ENCODE assay signal across 15 cellular contexts in the genomic region with DNA sequence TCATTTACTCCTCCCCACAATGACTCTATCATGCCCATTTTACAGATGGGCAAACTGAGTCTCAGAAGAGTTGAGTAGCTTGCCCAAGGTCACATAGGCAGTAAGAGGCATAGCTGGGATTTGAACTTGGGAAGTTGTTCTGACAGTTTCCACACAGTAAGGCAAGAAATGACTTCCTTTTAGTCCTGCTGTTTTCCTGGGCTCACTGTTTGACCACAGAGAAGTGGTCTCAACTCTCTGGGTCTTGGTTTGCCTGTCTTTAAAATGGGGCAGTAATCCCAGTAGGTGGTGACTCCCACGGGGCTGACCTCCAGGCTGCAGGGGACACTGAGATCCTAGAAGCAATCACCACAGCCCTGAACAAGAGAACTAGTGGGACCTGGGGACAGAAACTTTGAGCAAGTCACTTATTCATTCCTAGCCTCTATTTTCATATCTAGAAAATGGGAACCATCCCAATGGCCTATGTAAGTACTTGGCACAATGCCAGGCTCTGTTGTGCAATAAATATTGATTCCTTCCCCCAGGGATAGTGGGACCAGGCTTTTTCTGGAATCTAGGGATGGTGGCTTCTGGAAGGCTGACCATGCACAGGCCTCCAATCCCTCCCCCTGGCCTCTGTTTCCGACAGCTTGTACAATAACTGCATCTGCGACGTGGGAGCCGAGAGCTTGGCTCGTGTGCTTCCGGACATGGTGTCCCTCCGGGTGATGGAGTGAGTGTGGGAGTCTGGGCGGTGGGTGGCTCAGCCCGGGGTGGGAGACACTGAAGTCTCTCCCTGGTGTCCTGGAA. TPM values are rescaled to one million over a fixed set of nuclear protein-coding genes. Genes with fewer than 3 reads are reported as not detected.
DNase-seq lines count a peak whose midpoint lies in the region; ATAC-seq and TF ChIP-seq lines count a peak whose summit lies in the region.
"Had no signal": no experiment of that assay in that cellular context is flagged by ENCODE, and none has a peak within 500 bp of the region (broad histone marks: within the 10 kb centered on the region; RNA-seq: fewer than 3 reads in every experiment).

No MANE protein-coding gene starts in this region.

- CTCF ChIA-PET in Caco-2 (lab: Charles Lee) = no interaction called here

- H2BK5ac ChIP-seq in neuronal stem cell (ENCODE audit: low read length) = no peak overlapping the region

- peaks cover 11% of the 10 kb centered on the region for H3K36me3 Mint-ChIP-seq in Caco-2 (ENCODE audit: insufficient read depth, unreplicated experiment)
- H3K36me3 Mint-ChIP-seq: type B pancreatic cell had no signal

- H3K14ac ChIP-seq in neuronal stem cell (ENCODE audit: low read length) = no peak overlapping the region

- H2AK5ac ChIP-seq in neuronal stem cell (ENCODE audit: low read depth, low read length) = no peak overlapping the region

- no peaks in the 10 kb centered on the region for H3K4me1 Mint-ChIP-seq in Caco-2 (ENCODE audit: low read depth, unreplicated experiment)

- H3K27me3 Mint-ChIP-seq in Caco-2 (ENCODE audit: insufficient read depth, unreplicated experiment) = no peaks in the 10 kb centered on the region
- H3K27me3 Mint-ChIP-seq: type B pancreatic cell had no signal

- H3K4me1 ChIP-seq in ACC112 (ENCODE audit: control insufficient read depth, insufficient read depth, low read length, unreplicated experiment) (peaks cover 13% of the 10 kb centered on the region), gastroesophageal sphincter (peaks cover 0 to 72% (median 31%) of the 10 kb centered on the region in 3 donors), neuronal stem cell (ENCODE audit: control insufficient read depth in 2 of 2, insufficient read depth in 1 of 2, low read depth in 1 of 2, low read length in 2 of 2) (peaks cover 0 to 4% of the 10 kb centered on the region in 2 donors), Caco-2 (peaks cover 17% of the 10 kb centered on the region)

- WGBS in gastroesophageal sphincter (ENCODE audit: low coverage in 1 of 2), 2 donors = 40 to 71% methylated on average over 1 to 6 of the region's 10 CpGs
- no CpG with 5 or more reads among the region's 10 CpGs for WGBS in neuronal stem cell (ENCODE audit: extremely low coverage in 2 of 2, insufficient read length in 2 of 2, insufficient replicate concordance in 1 of 2), 2 donors

- H2BK120ac ChIP-seq in neuronal stem cell (ENCODE audit: low read depth, low read length) = no peak overlapping the region

- no TSS peak for BruUV-seq in Caco-2 (replicated peaks; lab: Mats Ljungman, UMichigan)

- H3K4me3 Mint-ChIP-seq in Caco-2 (ENCODE audit: unreplicated experiment) = no peak overlapping the region
- H3K4me3 Mint-ChIP-seq: activated CD8-positive, alpha-beta T cell treated with anti-CD3 and anti-CD28 coated beads, Interleukin-2, amount 10 ng/mL, durations not matched to agents 7 days and 5 days; type B pancreatic cell had no signal

- H4K8ac ChIP-seq in neuronal stem cell (ENCODE audit: low read depth, low read length) = no peak overlapping the region

- H3K4me2 ChIP-seq in neuronal stem cell (ENCODE audit: insufficient read depth, low read length, poor library complexity, severe bottlenecking) = no peak overlapping the region

- H2BK15ac ChIP-seq in neuronal stem cell (ENCODE audit: low read length) = no peak overlapping the region

- H2AFZ ChIP-seq in ACC112 (ENCODE audit: low read length, unreplicated experiment) (no peak overlapping the region), neuronal stem cell (ENCODE audit: low read length) (no peak overlapping the region)

- no peak for TF ChIP-seq EP300 in gastroesophageal sphincter (IDR thresholded peaks at IDR 0.05)

- H3K36me3 ChIP-seq in ACC112 (ENCODE audit: insufficient read depth, low read length) (no peaks in the 10 kb centered on the region), gastroesophageal sphincter (peaks cover 0 to 31% of the 10 kb centered on the region in 2 donors), neuronal stem cell (replicated peaks in 1 of 2; ENCODE audit: control insufficient read depth in 2 of 2, insufficient read depth in 2 of 2, low read length in 2 of 2) (peaks cover 3 to 12% of the 10 kb centered on the region in 2 donors), Caco-2 (ENCODE audit: control insufficient read depth, insufficient read depth, low read length) (no peaks in the 10 kb centered on the region)

- POLR2A ChIA-PET in Caco-2 (lab: Charles Lee) = no interaction called here

- H3K23ac ChIP-seq in neuronal stem cell (ENCODE audit: low read depth, low read length, poor library complexity) = no peak overlapping the region

- peak overlapping the region; percentile 12 for H3K18ac ChIP-seq in neuronal stem cell (ENCODE audit: low read length)

- H3K9ac ChIP-seq in neuronal stem cell (ENCODE audit: low read depth, low read length, poor library complexity) = no peak overlapping the region

- intact Hi-C loops in Caco-2 (cut with micrococcal nuclease; ENCODE audit: unreplicated experiment) = no loop called here

- H3K27ac Mint-ChIP-seq in Caco-2 (ENCODE audit: unreplicated experiment) = no peak overlapping the region
- H3K27ac Mint-ChIP-seq: activated CD8-positive, alpha-beta T cell treated with anti-CD3 and anti-CD28 coated beads, Interleukin-2, amount 10 ng/mL, durations not matched to agents 7 days and 5 days; type B pancreatic cell had no signal

- no peak overlapping the region for H4K91ac ChIP-seq in neuronal stem cell (ENCODE audit: low read depth, low read length, poor library complexity)

- no peaks in the 10 kb centered on the region for H3K27me3 ChIP-seq in ACC112 (ENCODE audit: insufficient read depth, low read length)
- H3K27me3 ChIP-seq in gastroesophageal sphincter = no peaks in the 10 kb centered on the region
- no peaks in the 10 kb centered on the region for H3K27me3 ChIP-seq in neuronal stem cell (ENCODE audit: control insufficient read depth in 3 of 3, insufficient read depth in 3 of 3, low read depth in 1 of 3, low read length in 3 of 3)
- no peaks in the 10 kb centered on the region for H3K27me3 ChIP-seq in Caco-2 (replicated peaks; ENCODE audit: control insufficient read depth, insufficient read depth, low read length)

- no peaks in the 10 kb centered on the region for H3K79me1 ChIP-seq in neuronal stem cell (ENCODE audit: low read depth, low read length)

- ATAC-seq in gastroesophageal sphincter (peak; percentile 17), GM18868 (IDR thresholded peaks at IDR 0.05; ENCODE audit: unreplicated experiment) (no peak), HG02970 (IDR thresholded peaks at IDR 0.05; ENCODE audit: low FRiP score, unreplicated experiment) (no peak)
- ATAC-seq: activated CD8-positive, alpha-beta T cell treated with anti-CD3 and anti-CD28 coated beads, Interleukin-2, amount 10 ng/mL, durations not matched to agents 7 days and 5 days had no signal

- H3K4me3 ChIP-seq in ACC112 (ENCODE audit: low read depth, low read length) (no peak overlapping the region), gastroesophageal sphincter (no peak overlapping the region), neuronal stem cell (ENCODE audit: low read length in 2 of 2) (no peak overlapping the region), Caco-2 (ENCODE audit: low read depth, low read length) (no peak overlapping the region)

- TF ChIP-seq CTCF in gastroesophageal sphincter (IDR thresholded peaks at IDR 0.05) (no peak), Caco-2 (IDR thresholded peaks at IDR 0.05; ENCODE audit: insufficient read depth in 1 of 2, low read depth in 1 of 2, low read length in 1 of 2, severe bottlenecking in 1 of 2, unreplicated experiment in 1 of 2) (no peak)

- H3K9me3 ChIP-seq in gastroesophageal sphincter = peaks cover 0 to 6% (median 0%) of the 10 kb centered on the region in 3 donors
- peaks cover 0 to 2% of the 10 kb centered on the region in 2 donors for H3K9me3 ChIP-seq in neuronal stem cell (replicated peaks in 1 of 2; ENCODE audit: control insufficient read depth in 2 of 2, insufficient read depth in 1 of 2, low read depth in 1 of 2, low read length in 2 of 2)
- no peaks in the 10 kb centered on the region for H3K9me3 ChIP-seq in Caco-2

- no peak overlapping the region for H2BK12ac ChIP-seq in neuronal stem cell (ENCODE audit: low read length)

- H3K79me2 ChIP-seq in ACC112 (ENCODE audit: control insufficient read depth, insufficient read depth, low read length, unreplicated experiment) = no peaks in the 10 kb centered on the region

- no peak overlapping the region for H3K4ac ChIP-seq in neuronal stem cell (ENCODE audit: low read length)

- DNase-seq in NCI-H2029 (lab: John Stamatoyannopoulos, UW) (peak; percentile 58), neuronal stem cell (ENCODE audit: low spot score) (no peak), GM19238 (ENCODE audit: insufficient read length, low spot score) (no peak), Caco-2 (no peak)
- DNase-seq: activated CD8-positive, alpha-beta T cell treated with anti-CD3 and anti-CD28 coated beads, Interleukin-2, amount 10 ng/mL, durations not matched to agents 7 days and 5 days; activated effector memory CD4-positive, alpha-beta T cell treated with anti-CD3 and anti-CD28 coated beads, Interleukin-2, amount 50 U/mL, for 16 hours; Karpas-422; NCI-H1694; NCI-H82; occipital lobe had no signal

- TF ChIP-seq POLR2A in gastroesophageal sphincter (IDR thresholded peaks at IDR 0.05) = no peak

- H3K9me3 Mint-ChIP-seq in Caco-2 (ENCODE audit: unreplicated experiment) = no peaks in the 10 kb centered on the region
- H3K9me3 Mint-ChIP-seq: type B pancreatic cell had no signal

- peak overlapping the region; percentile 37; the same call in 1 of the 2 replicates for H3K27ac ChIP-seq in ACC112 (ENCODE audit: low read depth, low read length)
- H3K27ac ChIP-seq in gastroesophageal sphincter = peak overlapping the region in 3 of 4 donors; percentile 70 to 79 (median 76)
- no peak overlapping the region for H3K27ac ChIP-seq in neuronal stem cell (replicated peaks; ENCODE audit: low read length)

RNA-seq across cellular contexts. Expression of a gene that starts 20.5 kb away (rescaled TPM):
- total RNA-seq in gastroesophageal sphincter = 100 to 1,000 TPM in 2 of 4 donors, 10 to 100 TPM in 2; 79.2 to 136 (median 102) TPM
- polyA plus RNA-seq in neuronal stem cell (2013, experiment 1 of 2) = 25.2 TPM
- polyA plus RNA-seq in neuronal stem cell (2013, experiment 2 of 2) = 25.3 TPM
- 23.0 and 23.7 TPM in 2 replicates for total RNA-seq in Caco-2 (2022)

RNA-seq across cellular contexts. Expression of a gene that starts 22.6 kb away (rescaled TPM):
- total RNA-seq in gastroesophageal sphincter = 10 to 100 TPM; 19.9 to 38.3 (median 35.0) TPM
- 7.1 TPM for polyA plus RNA-seq in neuronal stem cell (2013, experiment 1 of 2)
- 6.7 TPM for polyA plus RNA-seq in neuronal stem cell (2013, experiment 2 of 2)
- total RNA-seq in Caco-2 (2022) = 27.0 and 27.9 TPM in 2 replicates

RNA-seq across cellular contexts. Expression of a gene that starts 44.7 kb away (rescaled TPM):
- total RNA-seq in gastroesophageal sphincter (10 to 100 TPM in 1 of 4 donors, 1 to 10 TPM in 3; 4.3 to 26.5 (median 7.4) TPM), Caco-2 (2022) (0.27 and 0.37 TPM in 2 replicates)
- polyA plus RNA-seq in neuronal stem cell (2013, experiment 1 of 2) = not detected
- not detected for polyA plus RNA-seq in neuronal stem cell (2013, experiment 2 of 2)
